25 cellular contexts compared by ENCODE assay signal in genomic region chr4:8707045-8707781, GRCh38.
DNase-seq lines count a peak whose midpoint lies in the region; TF ChIP-seq lines count a peak whose summit lies in the region.
"Had no signal": no experiment of that assay in that cellular context is flagged by ENCODE, and none has a peak within 500 bp of the region (broad histone marks: within the 10 kb centered on the region; RNA-seq: fewer than 3 reads in every experiment).

No MANE protein-coding gene starts in this region.

- peaks cover 0 to 20% (median 7%) of the 10 kb centered on the region in 10 experiments; a peak in 6 of 20 replicates for H3K4me1 ChIP-seq in BLaER1 treated with 17β-estradiol and CSF1 and Interleukin-3, amounts not matched to agents 10 nM and 100 nM
- no peaks in the 10 kb centered on the region for H3K4me1 ChIP-seq in endodermal cell (ENCODE audit: control insufficient read depth, insufficient read depth, low read length)
- H3K4me1 ChIP-seq: heart right ventricle, parathyroid adenoma, tibial nerve had no signal

- peak overlapping the region in 6 of 11 experiments; percentile 7 to 47 (median 24); a peak in 9 of 22 replicates for H3K4me2 ChIP-seq in BLaER1 treated with 17β-estradiol and CSF1 and Interleukin-3, amounts not matched to agents 10 nM and 100 nM
- H3K4me2 ChIP-seq: KMS-11 had no signal

- no peak overlapping the region for H3K4me3 Mint-ChIP-seq in endodermal cell
- H3K4me3 Mint-ChIP-seq: activated naive CD8-positive, alpha-beta T cell treated with anti-CD3 and anti-CD28 coated beads, Interleukin-2, amount 50 U/mL, for 24 hours; natural killer cell treated with Interleukin-12 subunit alpha and Interleukin-12 subunit beta and Interleukin-15 and Interleukin-18, amount 100 ng/mL, for 72 hours; stimulated activated naive CD8-positive, alpha-beta T cell treated with anti-CD3 and anti-CD28 coated beads, Interleukin-15, Interleukin-2, amounts not matched to agents 100 ng/mL and 50 ng/mL, for 24 hours had no signal

- H3K36me3 Mint-ChIP-seq in endodermal cell (ENCODE audit: low read depth), result no peaks in the 10 kb centered on the region
- H3K36me3 Mint-ChIP-seq: natural killer cell treated with Interleukin-12 subunit alpha and Interleukin-12 subunit beta and Interleukin-15 and Interleukin-18, amount 100 ng/mL, for 72 hours had no signal

- H3K4me1 Mint-ChIP-seq in endodermal cell, result no peaks in the 10 kb centered on the region
- H3K4me1 Mint-ChIP-seq: activated naive CD8-positive, alpha-beta T cell treated with anti-CD3 and anti-CD28 coated beads, Interleukin-2, amount 50 U/mL, for 24 hours had no signal

- H3K36me3 ChIP-seq in BLaER1 treated with 17β-estradiol and CSF1 and Interleukin-3, amounts not matched to agents 10 nM and 100 nM, result no peaks in the 10 kb centered on the region
- no peaks in the 10 kb centered on the region for H3K36me3 ChIP-seq in endodermal cell (ENCODE audit: control insufficient read depth, insufficient read depth, low read length)
- H3K36me3 ChIP-seq: heart right ventricle, tibial nerve had no signal

- no peak overlapping the region for H3K27ac Mint-ChIP-seq in endodermal cell
- H3K27ac Mint-ChIP-seq: activated naive CD8-positive, alpha-beta T cell treated with anti-CD3 and anti-CD28 coated beads, Interleukin-2, amount 50 U/mL, for 24 hours; natural killer cell treated with Interleukin-12 subunit alpha and Interleukin-12 subunit beta and Interleukin-15 and Interleukin-18, amount 100 ng/mL, for 72 hours; stimulated activated naive CD8-positive, alpha-beta T cell treated with anti-CD3 and anti-CD28 coated beads, Interleukin-15, Interleukin-2, amounts not matched to agents 100 ng/mL and 50 ng/mL, for 24 hours had no signal

- no peak for TF ChIP-seq CTCF in endodermal cell (conservative IDR thresholded peaks at IDR 0.05)

- DNase-seq in NCI-H2171 treated with DMSO at 0.1 percent for 48 hours (lab: John Stamatoyannopoulos, UW) (peak; percentile 21), NCI-H2171 (lab: John Stamatoyannopoulos, UW) (no peak), endodermal cell (peak; percentile 38), posterior vena cava (ENCODE audit: low spot score) (peak; percentile 63), 8988T (no peak), NOMO-1 treated with dmso at 0.1 percent for 144 hours (lab: John Stamatoyannopoulos, UW; ENCODE audit: unreplicated experiment) (no peak), NCI-H2081 treated with DMSO at 0.1 percent for 48 hours (lab: John Stamatoyannopoulos, UW) (no peak)
- DNase-seq: activated CD4-positive, alpha-beta T cell treated with anti-CD3 and anti-CD28 coated beads, Interleukin-2, amount 50 U/mL, for 4 hours; activated CD8-positive, alpha-beta memory T cell treated with anti-CD3 and anti-CD28 coated beads, Interleukin-2, amount 50 U/mL, for 4 hours; activated naive CD8-positive, alpha-beta T cell treated with anti-CD3 and anti-CD28 coated beads, Interleukin-2, amount 50 U/mL, for 24 hours; AML-193; DND-41; heart right ventricle; left colon; NCI-H1436 treated with DMSO at 0.1 percent for 48 hours; stimulated activated CD4-positive, alpha-beta T cell treated with anti-CD3 and anti-CD28 coated beads, Interleukin-15, amount 100 ng/mL, for 24 hours; T1000 had no signal

- intact Hi-C loops in posterior vena cava (cut with DNase I), result no loop called here

- H3K4me3 ChIP-seq in BLaER1 treated with 17β-estradiol and CSF1 and Interleukin-3, amounts not matched to agents 10 nM and 100 nM, result no peak overlapping the region
- H3K4me3 ChIP-seq in endodermal cell (ENCODE audit: low read length), result no peak overlapping the region
- H3K4me3 ChIP-seq: GM12878, heart right ventricle, tibial nerve had no signal

- 83 to 100% methylated on average over 2 to 15 of the region's 15 CpGs for WGBS in endodermal cell (ENCODE audit: insufficient coverage in 1 of 2, insufficient read length in 1 of 2), 2 experiments

- peaks cover 4 to 18% (median 10%) of the 10 kb centered on the region in 11 experiments for H3K9me3 ChIP-seq in BLaER1 treated with 17β-estradiol and CSF1 and Interleukin-3, amounts not matched to agents 10 nM and 100 nM (replicated peaks in 1 of 11)
- H3K9me3 ChIP-seq in endodermal cell (ENCODE audit: control insufficient read depth, low read length), result peaks cover under 1% of the 10 kb centered on the region

- H3K27me3 Mint-ChIP-seq in endodermal cell (ENCODE audit: insufficient read depth), result peaks cover 5% of the 10 kb centered on the region

- peaks cover 4% of the 10 kb centered on the region for H3K9me3 Mint-ChIP-seq in endodermal cell
- H3K9me3 Mint-ChIP-seq: natural killer cell treated with Interleukin-12 subunit alpha and Interleukin-12 subunit beta and Interleukin-15 and Interleukin-18, amount 100 ng/mL, for 72 hours; stimulated activated naive CD8-positive, alpha-beta T cell treated with anti-CD3 and anti-CD28 coated beads, Interleukin-15, Interleukin-2, amounts not matched to agents 100 ng/mL and 50 ng/mL, for 24 hours had no signal

- peaks cover 0 to 9% (median 0%) of the 10 kb centered on the region in 11 experiments; a peak in 2 of 22 replicates for H4K20me1 ChIP-seq in BLaER1 treated with 17β-estradiol and CSF1 and Interleukin-3, amounts not matched to agents 10 nM and 100 nM

- no peak overlapping the region for H3K27ac ChIP-seq in BLaER1 treated with 17β-estradiol and CSF1 and Interleukin-3, amounts not matched to agents 10 nM and 100 nM
- H3K27ac ChIP-seq in endodermal cell (ENCODE audit: low read depth, low read length), result no peak overlapping the region
- H3K27ac ChIP-seq: heart right ventricle, KMS-11, parathyroid adenoma, RWPE1, tibial nerve had no signal

- no peak overlapping the region for H3K9ac ChIP-seq in BLaER1 treated with 17β-estradiol and CSF1 and Interleukin-3, amounts not matched to agents 10 nM and 100 nM
- no peak overlapping the region for H3K9ac ChIP-seq in endodermal cell (ENCODE audit: extremely low read depth, low read length, poor library complexity, severe bottlenecking)
- H3K9ac ChIP-seq: KMS-11, parathyroid adenoma had no signal

- H3K27me3 ChIP-seq in BLaER1 treated with 17β-estradiol and CSF1 and Interleukin-3, amounts not matched to agents 10 nM and 100 nM, result no peaks in the 10 kb centered on the region
- H3K27me3 ChIP-seq in endodermal cell (ENCODE audit: control insufficient read depth, insufficient read depth, low read length, poor library complexity, severe bottlenecking), result no peaks in the 10 kb centered on the region

Comparison
In these comparisons a context has a peak if more than half of its experiments do, and no peak if none do; other contexts are left out.
1. DNase-seq: peak in NCI-H2171 treated with DMSO at 0.1 percent for 48 hours (single experiment), endodermal cell (single experiment) and posterior vena cava (single experiment); none in NCI-H2171 (single experiment), 8988T (single experiment), NOMO-1 treated with dmso at 0.1 percent for 144 hours (single experiment) and NCI-H2081 treated with DMSO at 0.1 percent for 48 hours (single experiment).